In genomic region chr19:7751157-7751783, GRCh38 we compare ENCODE assay signal across 10 cellular contexts. TPM values are rescaled to one million over a fixed set of nuclear protein-coding genes. Genes with fewer than 3 reads are reported as not detected.
DNase-seq lines count a peak whose midpoint lies in the region; ATAC-seq and TF ChIP-seq lines count a peak whose summit lies in the region.
"Had no signal": no experiment of that assay in that cellular context is flagged by ENCODE, and none has a peak within 500 bp of the region (broad histone marks: within the 10 kb centered on the region; RNA-seq: fewer than 3 reads in every experiment).

No MANE protein-coding gene starts in this region.

- peak; percentile 98 to 99 for ATAC-seq in activated T-cell treated with anti-CD3 and anti-CD28 coated beads, Interleukin-2, amount 50 U/mL, for 4 hours
- ATAC-seq in memory B cell (ENCODE audit: low read depth), result peak; percentile 97
- no peak for ATAC-seq in HG02571 (IDR thresholded peaks at IDR 0.05; ENCODE audit: unreplicated experiment)
- ATAC-seq in upper lobe of right lung, result no peak
- ATAC-seq in gastroesophageal sphincter, result no peak

- no peak overlapping the region for H3K27ac ChIP-seq in upper lobe of right lung
- H3K27ac ChIP-seq in gastroesophageal sphincter, result no peak overlapping the region

- H3K4me3 Mint-ChIP-seq in activated T-cell treated with anti-CD3 and anti-CD28 coated beads, Interleukin-2, amount 50 U/mL, for 4 hours, result no peak overlapping the region
- peak overlapping the region; percentile 70 for H3K4me3 Mint-ChIP-seq in memory B cell

- peak; percentile 50 for DNase-seq in stimulated activated naive CD4-positive, alpha-beta T cell treated with Interleukin-2 at 50 U/mL for 16 hours (lab: John Stamatoyannopoulos, UW)
- no peak for DNase-seq in stimulated activated naive CD4-positive, alpha-beta T cell (lab: John Stamatoyannopoulos, UW)
- peak; percentile 23 for DNase-seq in activated T-cell treated with anti-CD3 and anti-CD28 coated beads, Interleukin-2, amount 50 U/mL, for 4 hours
- DNase-seq in memory B cell (ENCODE audit: low spot score in 2 of 2) (peak; percentile 50 to 69), BE2C (no peak), upper lobe of right lung (no peak)

- H3K9me3 ChIP-seq in BE2C, result no peaks in the 10 kb centered on the region; the same call in none of the 2 replicates
- peaks cover 7% of the 10 kb centered on the region for H3K9me3 ChIP-seq in upper lobe of right lung
- H3K9me3 ChIP-seq in gastroesophageal sphincter, result peaks cover 0 to 10% (median 0%) of the 10 kb centered on the region in 3 donors

- no peak for TF ChIP-seq EP300 in gastroesophageal sphincter (IDR thresholded peaks at IDR 0.05)

- H3K4me1 ChIP-seq in BE2C (no peaks in the 10 kb centered on the region), upper lobe of right lung (no peaks in the 10 kb centered on the region), gastroesophageal sphincter (no peaks in the 10 kb centered on the region)

- intact Hi-C loops in upper lobe of right lung (cut with DNase I), result no loop called here

- 52 to 72% methylated on average over 10 to 11 of the region's 12 CpGs for WGBS in gastroesophageal sphincter (ENCODE audit: low coverage in 1 of 2), 2 donors

- TF ChIP-seq POLR2A in gastroesophageal sphincter (IDR thresholded peaks at IDR 0.05), result no peak

- H3K36me3 Mint-ChIP-seq in activated T-cell treated with anti-CD3 and anti-CD28 coated beads, Interleukin-2, amount 50 U/mL, for 4 hours (ENCODE audit: insufficient read depth), result no peaks in the 10 kb centered on the region
- H3K36me3 Mint-ChIP-seq in memory B cell, result peaks cover 8% of the 10 kb centered on the region

- peaks cover 7% of the 10 kb centered on the region for H3K27me3 Mint-ChIP-seq in activated T-cell treated with anti-CD3 and anti-CD28 coated beads, Interleukin-2, amount 50 U/mL, for 4 hours (ENCODE audit: low read depth)
- H3K27me3 Mint-ChIP-seq in memory B cell, result peaks cover 10% of the 10 kb centered on the region

- H3K4me3 ChIP-seq in BE2C (ENCODE audit: low read depth, low read length) (no peak overlapping the region), upper lobe of right lung (no peak overlapping the region), gastroesophageal sphincter (no peak overlapping the region)

- peaks cover 33% of the 10 kb centered on the region for H3K4me1 Mint-ChIP-seq in activated T-cell treated with anti-CD3 and anti-CD28 coated beads, Interleukin-2, amount 50 U/mL, for 4 hours (ENCODE audit: low read depth)
- H3K4me1 Mint-ChIP-seq in memory B cell, result peaks cover 28% of the 10 kb centered on the region

- peak overlapping the region; percentile 81 for H3K27ac Mint-ChIP-seq in memory B cell

- TF ChIP-seq CTCF in BE2C (IDR thresholded peaks at IDR 0.05; ENCODE audit: low read depth, low read length) (no peak), upper lobe of right lung (IDR thresholded peaks at IDR 0.05) (no peak), gastroesophageal sphincter (IDR thresholded peaks at IDR 0.05) (no peak)

- peaks cover 31% of the 10 kb centered on the region for H3K9me3 Mint-ChIP-seq in activated T-cell treated with anti-CD3 and anti-CD28 coated beads, Interleukin-2, amount 50 U/mL, for 4 hours
- H3K9me3 Mint-ChIP-seq in memory B cell, result peaks cover 23% of the 10 kb centered on the region

- H3K27me3 ChIP-seq in BE2C (peaks cover 2% of the 10 kb centered on the region; the same call in 1 of the 2 replicates), upper lobe of right lung (no peaks in the 10 kb centered on the region), gastroesophageal sphincter (peaks cover 60% of the 10 kb centered on the region)

- no peaks in the 10 kb centered on the region for H3K36me3 ChIP-seq in BE2C
- no peaks in the 10 kb centered on the region for H3K36me3 ChIP-seq in upper lobe of right lung
- H3K36me3 ChIP-seq in gastroesophageal sphincter, result no peaks in the 10 kb centered on the region

RNA-seq across cellular contexts. Expression of gene CD209, which starts 3.9 kb away (rescaled TPM):
- not detected for total RNA-seq in activated T-cell treated with anti-CD3 and anti-CD28 coated beads, Interleukin-2, amount 50 U/mL, for 4 hours
- polyA plus RNA-seq in BE2C (2012; ENCODE audit: insufficient read depth, insufficient read length, low read depth), result not detected
- total RNA-seq in upper lobe of right lung, result 10.6 TPM
- 10 to 100 TPM in 2 of 4 donors, 1 to 10 TPM in 1, under 1 TPM in 1; 0.78 to 11.4 (median 8.0) TPM for total RNA-seq in gastroesophageal sphincter
- polyA plus RNA-seq: BJ had no signal

RNA-seq across cellular contexts. Expression of gene CLEC4M, which starts 11.8 kb away (rescaled TPM):
- not detected for total RNA-seq in activated T-cell treated with anti-CD3 and anti-CD28 coated beads, Interleukin-2, amount 50 U/mL, for 4 hours
- not detected for polyA plus RNA-seq in BE2C (2012; ENCODE audit: insufficient read depth, insufficient read length, low read depth)
- total RNA-seq in upper lobe of right lung, result 4.8 TPM
- not detected for total RNA-seq in gastroesophageal sphincter
- polyA plus RNA-seq: BJ had no signal

RNA-seq across cellular contexts. Expression of gene CLEC4G, which starts 19.4 kb away (rescaled TPM):
- not detected for total RNA-seq in activated T-cell treated with anti-CD3 and anti-CD28 coated beads, Interleukin-2, amount 50 U/mL, for 4 hours
- not detected for polyA plus RNA-seq in BE2C (2012; ENCODE audit: insufficient read depth, insufficient read length, low read depth)
- total RNA-seq in upper lobe of right lung, result 1.4 TPM
- 1 to 10 TPM in 3 of 4 donors, not detected in 1; 1.1 to 6.8 (median 5.5) TPM for total RNA-seq in gastroesophageal sphincter
- total RNA-seq: dermis microvascular lymphatic vessel endothelial cell had no signal
- polyA plus RNA-seq: BJ had no signal

RNA-seq across cellular contexts. Expression of gene FCER2, which starts 49.3 kb away (rescaled TPM):
- total RNA-seq in activated T-cell treated with anti-CD3 and anti-CD28 coated beads, Interleukin-2, amount 50 U/mL, for 4 hours, result 10 to 100 TPM in 2 of 3 donors, 1 to 10 TPM in 1; 6.9 to 52.7 (median 20.5) TPM
- not detected for polyA plus RNA-seq in BE2C (2012; ENCODE audit: insufficient read depth, insufficient read length, low read depth)
- total RNA-seq in upper lobe of right lung, result 0.58 TPM
- total RNA-seq in gastroesophageal sphincter, result 1 to 10 TPM in 1 of 4 donors, not detected in 3; 1.2 TPM
- total RNA-seq: dermis microvascular lymphatic vessel endothelial cell had no signal
- polyA plus RNA-seq: BJ had no signal

Comparison
In these comparisons a context has a peak if more than half of its experiments do, and no peak if none do; other contexts are left out.
1. DNase-seq: peak in stimulated activated naive CD4-positive, alpha-beta T cell treated with Interleukin-2 at 50 U/mL for 16 hours (single experiment), activated T-cell treated with anti-CD3 and anti-CD28 coated beads, Interleukin-2, amount 50 U/mL, for 4 hours (single experiment) and memory B cell (2 of 2); none in stimulated activated naive CD4-positive, alpha-beta T cell (0 of 6), BE2C (single experiment) and upper lobe of right lung (single experiment).
2. ATAC-seq: peak in activated T-cell treated with anti-CD3 and anti-CD28 coated beads, Interleukin-2, amount 50 U/mL, for 4 hours (2 of 2) and memory B cell (single experiment); none in HG02571 (single experiment), upper lobe of right lung (single experiment) and gastroesophageal sphincter (single experiment).